ENCODE assay signal across 1 cellular context in the genomic region with DNA sequence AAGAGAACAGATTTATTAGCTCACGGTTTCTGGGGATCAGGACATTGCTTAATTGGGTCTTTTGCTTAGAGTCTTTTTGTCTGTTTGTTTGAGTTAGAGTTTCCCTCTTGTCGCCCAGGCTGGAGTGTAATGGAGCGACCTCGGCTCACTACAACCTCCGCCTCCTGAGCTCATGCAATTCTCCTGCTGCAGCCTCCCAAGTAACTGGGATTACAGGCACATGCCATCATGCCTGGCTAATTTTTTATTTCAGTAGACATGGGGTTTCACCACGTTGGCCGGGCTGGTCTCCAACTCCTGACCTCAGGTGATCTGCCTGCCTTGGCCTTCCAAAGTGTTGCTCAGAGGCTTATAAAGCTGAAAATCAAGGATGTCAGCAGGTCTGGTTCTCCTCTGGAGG.
TF ChIP-seq lines count a peak whose summit lies in the region.

No MANE protein-coding gene starts in this region.

TF ChIP-seq in GM23338, 12 proteins besides CTCF, POLR2A, EP300 and RAD21 (continued from another document):
- TF ChIP-seq ZNF462 (CRISPR knock-in tag; IDR thresholded peaks at IDR 0.05) (no peak), ZNF331 (CRISPR knock-in tag; IDR thresholded peaks at IDR 0.05; ENCODE audit: low read depth) (no peak), STAT1 (IDR thresholded peaks at IDR 0.05; ENCODE audit: unreplicated experiment) (no peak), EZH2 (IDR thresholded peaks at IDR 0.05; ENCODE audit: low read depth, unreplicated experiment) (no peak), CREB1 (CRISPR knock-in tag; IDR thresholded peaks at IDR 0.05; ENCODE audit: low read depth) (no peak), ETS1 (IDR thresholded peaks at IDR 0.05) (no peak), ZNF114 (CRISPR knock-in tag; IDR thresholded peaks at IDR 0.05) (no peak)
